In genomic region chr16:31215287-31216115, GRCh38 we compare ENCODE assay signal across 8 cellular contexts. TPM values are rescaled to one million over a fixed set of nuclear protein-coding genes. Genes with fewer than 3 reads are reported as not detected.
DNase-seq lines count a peak whose midpoint lies in the region; ATAC-seq and TF ChIP-seq lines count a peak whose summit lies in the region.

No MANE protein-coding gene starts in this region.

- WGBS in esophagus, 2 donors, result 0 to 1% methylated on average over 56 to 61 of the region's 61 CpGs

- H2AFZ ChIP-seq in ACC112 (ENCODE audit: low read length, unreplicated experiment), result peak overlapping the region; percentile 42

- H3K4me3 Mint-ChIP-seq in T-helper 17 cell, result peak overlapping the region; percentile 87

- H3K9me3 ChIP-seq in T-helper 17 cell (ENCODE audit: control insufficient read depth, low read length, poor library complexity, severe bottlenecking) (no peaks in the 10 kb centered on the region), esophagus (ENCODE audit: control insufficient read depth in 2 of 2, insufficient read depth in 1 of 2, low read depth in 1 of 2, low read length in 1 of 2) (no peaks in the 10 kb centered on the region)

- peaks cover 8% of the 10 kb centered on the region for H3K4me1 ChIP-seq in ACC112 (ENCODE audit: control insufficient read depth, insufficient read depth, low read length, unreplicated experiment)
- peaks cover 8 to 25% of the 10 kb centered on the region in 2 donors for H3K4me1 ChIP-seq in esophagus (ENCODE audit: control insufficient read depth in 2 of 2, insufficient read depth in 2 of 2, low read length in 1 of 2)

- no peaks in the 10 kb centered on the region for H3K36me3 Mint-ChIP-seq in T-helper 17 cell (ENCODE audit: low read depth)

- peak; percentile 65 for ATAC-seq in T-helper 17 cell
- ATAC-seq in GM18520 (IDR thresholded peaks at IDR 0.05; ENCODE audit: unreplicated experiment), result no peak
- ATAC-seq in HG02571 (IDR thresholded peaks at IDR 0.05; ENCODE audit: unreplicated experiment), result no peak

- peaks cover 24% of the 10 kb centered on the region for H3K4me1 Mint-ChIP-seq in T-helper 17 cell

- H3K27ac Mint-ChIP-seq in T-helper 17 cell, result peak overlapping the region; percentile 2

- H3K27me3 Mint-ChIP-seq in T-helper 17 cell, result peaks cover 44% of the 10 kb centered on the region

- in situ Hi-C loops in GM13976 (cut with MboI; ENCODE audit: low sequenced_read_pairs, unreplicated experiment), result no loop called here

- TF ChIP-seq CTCF in GM13976 (IDR thresholded peaks at IDR 0.05; ENCODE audit: borderline replicate concordance, control extremely low read depth, extremely low read depth, insufficient read depth, missing control alignments), result no peak

- peaks cover 53% of the 10 kb centered on the region for H3K27me3 ChIP-seq in ACC112 (ENCODE audit: insufficient read depth, low read length)
- peaks cover 0 to 21% of the 10 kb centered on the region in 2 donors for H3K27me3 ChIP-seq in esophagus (ENCODE audit: control insufficient read depth in 1 of 2, insufficient read depth in 2 of 2, low read length in 2 of 2)

- H3K79me2 ChIP-seq in ACC112 (ENCODE audit: control insufficient read depth, insufficient read depth, low read length, unreplicated experiment), result no peaks in the 10 kb centered on the region

- DNase-seq in GM13976 (ENCODE audit: low spot score) (peak; percentile 72), T-helper 17 cell (no peak), myocyte (ENCODE audit: low read depth) (peak; percentile 89), NOMO-1 treated with DMSO at 0.1 percent for 48 hours (lab: John Stamatoyannopoulos, UW; ENCODE audit: unreplicated experiment) (no peak)

- H3K4me3 ChIP-seq in ACC112 (ENCODE audit: low read depth, low read length) (peak overlapping the region; percentile 73), esophagus (ENCODE audit: low read depth in 1 of 2, low read length in 2 of 2) (peak overlapping the region; percentile 22 to 25)

- H3K27ac ChIP-seq in ACC112 (ENCODE audit: low read depth, low read length), result no peak overlapping the region
- no peak overlapping the region for H3K27ac ChIP-seq in esophagus (ENCODE audit: low read depth in 2 of 2, low read length in 1 of 2)

- no peaks in the 10 kb centered on the region for H3K36me3 ChIP-seq in ACC112 (ENCODE audit: insufficient read depth, low read length)
- H3K36me3 ChIP-seq in esophagus (ENCODE audit: control insufficient read depth in 2 of 2, insufficient read depth in 2 of 2, low read length in 1 of 2), result no peaks in the 10 kb centered on the region

RNA-seq across cellular contexts. Expression of gene PYDC1, which starts 1.4 kb away (rescaled TPM):
- total RNA-seq in T-helper 17 cell (not detected), myocyte (not detected in 2 replicates)
- not detected for polyA plus RNA-seq in esophagus
- polyA plus RNA-seq in myocyte (2012), result 0.97 TPM

RNA-seq across cellular contexts. Expression of gene TRIM72, which starts 1.6 kb away (rescaled TPM):
- total RNA-seq in T-helper 17 cell (under 1 TPM; 0.08 to 0.17 TPM), myocyte (331 and 408 TPM in 2 replicates)
- polyA plus RNA-seq in esophagus, result under 1 TPM; 0.02 to 0.04 TPM
- 90.2 TPM for polyA plus RNA-seq in myocyte (2012)

RNA-seq across cellular contexts. Expression of gene PYCARD, which starts 12.9 kb away (rescaled TPM):
- total RNA-seq in T-helper 17 cell (10 to 100 TPM; 17.9 to 22.1 TPM), myocyte (2.3 and 3.0 TPM in 2 replicates)
- 10 to 100 TPM; 51.7 to 79.2 TPM for polyA plus RNA-seq in esophagus
- 1.7 TPM for polyA plus RNA-seq in myocyte (2012)

RNA-seq across cellular contexts. Expression of gene FUS, which starts 35.6 kb away (rescaled TPM):
- total RNA-seq in T-helper 17 cell (100 to 1,000 TPM; 910 to 947 TPM), myocyte (14.6 and 18.3 TPM in 2 replicates)
- 100 to 1,000 TPM; 134 to 170 TPM for polyA plus RNA-seq in esophagus
- 253 TPM for polyA plus RNA-seq in myocyte (2012)

RNA-seq across cellular contexts. Expression of gene ITGAM, which starts 44.3 kb away (rescaled TPM):
- total RNA-seq in T-helper 17 cell, result 10 to 100 TPM in 1 of 2 donors, 1 to 10 TPM in 1; 7.3 to 12.5 TPM
- polyA plus RNA-seq in esophagus, result under 1 TPM; 0.44 to 0.57 TPM
- total RNA-seq in myocyte, result 0.13 and 0.62 TPM in 2 replicates
- 0.52 TPM for polyA plus RNA-seq in myocyte (2012)

Comparison
In these comparisons a context has a peak if more than half of its experiments do, and no peak if none do; other contexts are left out.
1. DNase-seq: peak in GM13976 (single experiment) and myocyte (single experiment); none in T-helper 17 cell (0 of 3) and NOMO-1 treated with DMSO at 0.1 percent for 48 hours (single experiment).
2. RNA of gene TRIM72, which starts 1.6 kb away (total RNA-seq): 331 to 408 TPM in myocyte; 0.08 to 0.17 TPM in T-helper 17 cell; every median in the first group is over 100 times any median in the second.